21 cellular contexts compared by ENCODE assay signal in genomic region chr13:106484084-106484754, GRCh38. TPM values are rescaled to one million over a fixed set of nuclear protein-coding genes. Genes with fewer than 3 reads are reported as not detected.
DNase-seq lines count a peak whose midpoint lies in the region; ATAC-seq and TF ChIP-seq lines count a peak whose summit lies in the region.
"Had no signal": no experiment of that assay in that cellular context is flagged by ENCODE, and none has a peak within 500 bp of the region (broad histone marks: within the 10 kb centered on the region; RNA-seq: fewer than 3 reads in every experiment).

No MANE protein-coding gene starts in this region.

- peak overlapping the region in 9 of 12 donors; percentile 2 to 84 (median 23) for H3K27ac ChIP-seq in heart left ventricle
- no peak overlapping the region for H3K27ac ChIP-seq in right cardiac atrium (ENCODE audit: low read length)
- H3K27ac ChIP-seq: BLaER1 treated with 17β-estradiol and CSF1 and Interleukin-3, amounts not matched to agents 10 nM and 100 nM; neutrophil had no signal

- no peaks in the 10 kb centered on the region for H3K36me3 Mint-ChIP-seq in activated naive CD8-positive, alpha-beta T cell treated with anti-CD3 and anti-CD28 coated beads, Interleukin-2, amount 50 U/mL, for 24 hours (ENCODE audit: low read depth)
- H3K36me3 Mint-ChIP-seq: activated CD8-positive, alpha-beta memory T cell treated with anti-CD3 and anti-CD28 coated beads, Interleukin-2, amount 10 ng/mL, durations not matched to agents 7 days and 5 days; immature natural killer cell had no signal

- H3K9me3 ChIP-seq in heart left ventricle, result peaks cover 0 to 12% (median 0%) of the 10 kb centered on the region in 12 donors
- H3K9me3 ChIP-seq in right cardiac atrium (ENCODE audit: control insufficient read depth, low read length), result no peaks in the 10 kb centered on the region
- H3K9me3 ChIP-seq: neutrophil had no signal

- intact Hi-C loops in heart left ventricle (cut with DNase I) (no loop called here), cardiac septum (cut with DNase I) (loop anchor here (10.0 kb wide), 1 partner anchor 209 kb away; no protein-coding TSS in a partner anchor), right cardiac atrium (cut with DNase I) (no loop called here), sciatic nerve (cut with DNase I) (no loop called here)

- no peak for TF ChIP-seq CTCF in heart left ventricle (IDR thresholded peaks at IDR 0.05)

- no peak for DNase-seq in heart left ventricle
- DNase-seq in cardiac septum (ENCODE audit: low spot score), result no peak
- no peak for DNase-seq in right cardiac atrium
- DNase-seq in sciatic nerve (ENCODE audit: low spot score), result no peak
- DNase-seq in NCI-H2227 (lab: John Stamatoyannopoulos, UW; ENCODE audit: unreplicated experiment), result no peak
- DNase-seq in DMS79 treated with DMSO at 0.1 percent for 48 hours (lab: John Stamatoyannopoulos, UW), result no peak
- DNase-seq in activated naive CD8-positive, alpha-beta T cell treated with anti-CD3 and anti-CD28 coated beads, Interleukin-2, amount 50 U/mL, for 24 hours, result no peak
- no peak for DNase-seq in T-helper 1 cell
- DNase-seq: activated CD4-positive, CD25-positive, alpha-beta regulatory T cell treated with anti-CD3 and anti-CD28 coated beads, Interleukin-2, amount 50 U/mL, for 72 hours; activated CD8-positive, alpha-beta memory T cell treated with anti-CD3 and anti-CD28 coated beads, Interleukin-2, amount 10 ng/mL, durations not matched to agents 7 days and 5 days; activated effector memory CD4-positive, alpha-beta T cell treated with Interleukin-2 at 50 U/mL for 16 hours; amniotic stem cell; glutamatergic neuron; H7; immature natural killer cell; mesendoderm; NCI-H1092 treated with DMSO at 0.1 percent for 48 hours; NCI-H748 treated with DMSO at 0.1 percent for 48 hours; stimulated activated CD4-positive, alpha-beta T cell treated with anti-CD3 and anti-CD28 coated beads, Interleukin-4, amount 100 ng/mL, for 1 hour had no signal

- peak in 3 of 4 donors; percentile 33 to 63 (median 61) for ATAC-seq in heart left ventricle
- peak in 1 of 2 donors; percentile 2 for ATAC-seq in right cardiac atrium
- peak; percentile 41 for ATAC-seq in sciatic nerve
- ATAC-seq in activated naive CD8-positive, alpha-beta T cell treated with anti-CD3 and anti-CD28 coated beads, Interleukin-2, amount 50 U/mL, for 24 hours, result no peak
- ATAC-seq: activated CD8-positive, alpha-beta memory T cell treated with anti-CD3 and anti-CD28 coated beads, Interleukin-2, amount 10 ng/mL, durations not matched to agents 7 days and 5 days had no signal

- no peaks in the 10 kb centered on the region for H3K9me3 Mint-ChIP-seq in activated naive CD8-positive, alpha-beta T cell treated with anti-CD3 and anti-CD28 coated beads, Interleukin-2, amount 50 U/mL, for 24 hours

- no peak overlapping the region for H3K27ac Mint-ChIP-seq in activated naive CD8-positive, alpha-beta T cell treated with anti-CD3 and anti-CD28 coated beads, Interleukin-2, amount 50 U/mL, for 24 hours
- H3K27ac Mint-ChIP-seq: activated CD8-positive, alpha-beta memory T cell treated with anti-CD3 and anti-CD28 coated beads, Interleukin-2, amount 10 ng/mL, durations not matched to agents 7 days and 5 days; immature natural killer cell had no signal

- no peak for TF ChIP-seq POLR2A in heart left ventricle (IDR thresholded peaks at IDR 0.05)

- H3K27me3 ChIP-seq in heart left ventricle (no peaks in the 10 kb centered on the region), right cardiac atrium (ENCODE audit: control insufficient read depth, insufficient read depth) (no peaks in the 10 kb centered on the region)
- H3K27me3 ChIP-seq: BLaER1 treated with 17β-estradiol and CSF1 and Interleukin-3, amounts not matched to agents 10 nM and 100 nM had no signal

- H3K4me3 Mint-ChIP-seq in activated naive CD8-positive, alpha-beta T cell treated with anti-CD3 and anti-CD28 coated beads, Interleukin-2, amount 50 U/mL, for 24 hours, result no peak overlapping the region
- H3K4me3 Mint-ChIP-seq: activated CD8-positive, alpha-beta memory T cell treated with anti-CD3 and anti-CD28 coated beads, Interleukin-2, amount 10 ng/mL, durations not matched to agents 7 days and 5 days; immature natural killer cell had no signal

- peaks cover 35% of the 10 kb centered on the region for H3K27me3 Mint-ChIP-seq in activated naive CD8-positive, alpha-beta T cell treated with anti-CD3 and anti-CD28 coated beads, Interleukin-2, amount 50 U/mL, for 24 hours

- H3K4me3 ChIP-seq in heart left ventricle (peak overlapping the region in 7 of 12 donors; percentile 9 to 43 (median 32)), right cardiac atrium (ENCODE audit: low read length) (peak overlapping the region; percentile 13)
- H3K4me3 ChIP-seq: BLaER1 treated with 17β-estradiol and CSF1 and Interleukin-3, amounts not matched to agents 10 nM and 100 nM had no signal

- peaks cover 0 to 44% (median 20%) of the 10 kb centered on the region in 12 donors for H3K4me1 ChIP-seq in heart left ventricle
- H3K4me1 ChIP-seq in right cardiac atrium (ENCODE audit: control insufficient read depth, insufficient read depth, low read length), result no peaks in the 10 kb centered on the region

- peaks cover 3% of the 10 kb centered on the region for H3K4me1 Mint-ChIP-seq in activated naive CD8-positive, alpha-beta T cell treated with anti-CD3 and anti-CD28 coated beads, Interleukin-2, amount 50 U/mL, for 24 hours
- H3K4me1 Mint-ChIP-seq: activated CD8-positive, alpha-beta memory T cell treated with anti-CD3 and anti-CD28 coated beads, Interleukin-2, amount 10 ng/mL, durations not matched to agents 7 days and 5 days; immature natural killer cell had no signal

- H3K36me3 ChIP-seq in heart left ventricle, result no peaks in the 10 kb centered on the region
- H3K36me3 ChIP-seq: neutrophil had no signal

- 45 to 52% (median 51%) methylated on average over 13 of the region's 13 CpGs for WGBS in heart left ventricle, 4 donors
- 46% methylated on average over 13 of the region's 13 CpGs for WGBS in right cardiac atrium

RNA-seq across cellular contexts. Expression of gene EFNB2, which starts 51.2 kb away (rescaled TPM):
- total RNA-seq in heart left ventricle (10 to 100 TPM in 7 of 9 donors, 1 to 10 TPM in 2; 8.6 to 20.2 (median 12.7) TPM), cardiac septum (17.8 TPM), right cardiac atrium (10 to 100 TPM in 3 of 4 donors, 1 to 10 TPM in 1; 9.6 to 19.4 (median 14.6) TPM), sciatic nerve (37.0 TPM)
- polyA plus RNA-seq in heart left ventricle (10 to 100 TPM in 1 of 2 donors, 1 to 10 TPM in 1; 7.3 to 17.7 TPM), right cardiac atrium (10.7 TPM)
